In the genomic region with DNA sequence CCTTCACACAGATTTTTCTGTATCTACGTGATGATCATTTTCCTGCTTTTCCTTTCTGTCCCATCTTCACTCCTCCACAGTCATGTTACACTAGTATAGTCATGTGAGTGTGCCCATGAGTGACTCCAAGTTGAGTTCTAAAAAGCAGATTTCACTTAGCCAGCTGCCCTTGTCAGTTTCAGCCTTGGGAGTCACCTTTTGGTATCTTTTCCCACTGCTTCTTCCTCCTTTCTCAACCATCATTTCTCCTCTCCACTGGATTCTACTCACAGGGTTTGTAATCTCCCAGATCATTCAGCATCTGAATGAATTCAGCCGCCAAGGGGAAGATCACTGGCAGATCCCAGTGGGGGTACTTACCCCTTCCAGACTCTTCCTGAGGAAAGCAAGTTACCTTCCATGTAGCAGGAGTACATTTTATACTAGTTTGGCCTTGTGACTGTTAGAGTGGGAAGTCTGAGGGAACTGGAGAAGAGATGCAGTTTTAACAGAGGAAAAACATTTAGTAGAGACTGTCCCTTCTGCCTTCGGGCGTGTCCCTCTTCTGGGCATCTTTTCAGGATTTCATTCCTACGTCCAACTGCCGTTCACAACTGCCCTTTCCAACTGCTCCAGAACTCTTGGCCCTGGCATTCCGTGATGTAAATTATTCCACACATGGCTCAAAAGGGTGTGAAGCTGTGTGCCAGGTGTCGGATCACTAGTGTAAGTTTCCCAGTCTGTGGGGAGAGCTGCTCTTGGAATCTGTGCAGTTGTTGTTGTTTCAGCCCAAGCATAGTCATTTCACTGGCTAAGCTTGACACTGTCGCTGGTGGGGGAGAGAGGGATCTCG, we compare ENCODE assay signal across 9 cellular contexts. TPM values are rescaled to one million over a fixed set of nuclear protein-coding genes. Genes with fewer than 3 reads are reported as not detected.
DNase-seq lines count a peak whose midpoint lies in the region; ATAC-seq and TF ChIP-seq lines count a peak whose summit lies in the region.
"Had no signal": no experiment of that assay in that cellular context is flagged by ENCODE, and none has a peak within 500 bp of the region (broad histone marks: within the 10 kb centered on the region; RNA-seq: fewer than 3 reads in every experiment).

No MANE protein-coding gene starts in this region.

- H3K27ac ChIP-seq in angular gyrus (ENCODE audit: low read depth, low read length) = peak overlapping the region; percentile 63
- peak overlapping the region; percentile 87 for H3K27ac ChIP-seq in skeletal muscle tissue (ENCODE audit: low read depth, low read length)
- H3K27ac ChIP-seq in body of pancreas = no peak overlapping the region
- no peak overlapping the region for H3K27ac ChIP-seq in effector memory CD4-positive, alpha-beta T cell (ENCODE audit: insufficient read depth, low read length, poor library complexity, severe bottlenecking)

- TF ChIP-seq CTCF in body of pancreas (IDR thresholded peaks at IDR 0.05) = no peak

- peaks cover 0 to 10% (median 0%) of the 10 kb centered on the region in 3 donors for H3K36me3 ChIP-seq in skeletal muscle tissue (ENCODE audit: control insufficient read depth in 3 of 3, insufficient read depth in 3 of 3, low read length in 3 of 3)
- H3K36me3 ChIP-seq in body of pancreas (replicated peaks in 1 of 2; ENCODE audit: insufficient read depth in 1 of 2, low read depth in 2 of 2) = peaks cover 0 to 9% of the 10 kb centered on the region in 2 donors
- peaks cover 13% of the 10 kb centered on the region for H3K36me3 ChIP-seq in effector memory CD4-positive, alpha-beta T cell (ENCODE audit: control insufficient read depth, insufficient read depth, low read length)

- DNase-seq in GM04503 (ENCODE audit: low read depth) = peak; percentile 44
- peak; percentile 22 for DNase-seq in inferior parietal cortex (ENCODE audit: extremely low spot score)
- DNase-seq in body of pancreas = no peak
- no peak for DNase-seq in NCI-H82 treated with DMSO at 0.1 percent for 48 hours (lab: John Stamatoyannopoulos, UW; ENCODE audit: unreplicated experiment)
- no peak for DNase-seq in effector memory CD4-positive, alpha-beta T cell
- DNase-seq in DMS153 treated with DMSO at 0.1 percent for 48 hours (lab: John Stamatoyannopoulos, UW; ENCODE audit: unreplicated experiment) = no peak
- DNase-seq: activated CD4-positive, alpha-beta T cell treated with anti-CD3 and anti-CD28 coated beads, Interleukin-2, amount 50 U/mL, for 1 hour had no signal

- H3K4me1 ChIP-seq in skeletal muscle tissue (ENCODE audit: control insufficient read depth in 3 of 3, insufficient read depth in 3 of 3, low read length in 3 of 3) (peaks cover 27 to 33% (median 29%) of the 10 kb centered on the region in 3 donors), body of pancreas (peaks cover 8% of the 10 kb centered on the region)
- H3K4me1 ChIP-seq in effector memory CD4-positive, alpha-beta T cell (ENCODE audit: control insufficient read depth, insufficient read depth, low read length, poor library complexity, severe bottlenecking) = no peaks in the 10 kb centered on the region

- no peak for TF ChIP-seq POLR2A in body of pancreas (IDR thresholded peaks at IDR 0.05)

- no peaks in the 10 kb centered on the region for H3K27me3 ChIP-seq in skeletal muscle tissue (ENCODE audit: control insufficient read depth in 3 of 3, insufficient read depth in 3 of 3, low read length in 3 of 3)
- H3K27me3 ChIP-seq in body of pancreas = no peaks in the 10 kb centered on the region
- no peaks in the 10 kb centered on the region for H3K27me3 ChIP-seq in effector memory CD4-positive, alpha-beta T cell (replicated peaks; ENCODE audit: control insufficient read depth, insufficient read depth, low read length, poor library complexity, severe bottlenecking)

- intact Hi-C loops in body of pancreas (cut with DNase I) = no loop called here

- no peak for ATAC-seq in body of pancreas

- peak overlapping the region; percentile 48 to 78 (median 63) for H3K9ac ChIP-seq in skeletal muscle tissue (ENCODE audit: low read depth in 1 of 3, low read length in 3 of 3)

- H3K9me3 ChIP-seq in skeletal muscle tissue (ENCODE audit: control insufficient read depth in 3 of 3, low read length in 3 of 3) (no peaks in the 10 kb centered on the region), body of pancreas (no peaks in the 10 kb centered on the region)
- H3K9me3 ChIP-seq in effector memory CD4-positive, alpha-beta T cell (ENCODE audit: control insufficient read depth, low read length) = no peaks in the 10 kb centered on the region

- H3K4me3 ChIP-seq in skeletal muscle tissue (ENCODE audit: low read length in 3 of 3) = peak overlapping the region; percentile 60 to 69 (median 65)
- no peak overlapping the region for H3K4me3 ChIP-seq in body of pancreas
- no peak overlapping the region for H3K4me3 ChIP-seq in effector memory CD4-positive, alpha-beta T cell (ENCODE audit: insufficient read depth, low read depth, low read length, poor library complexity, severe bottlenecking)

- 85 to 87% methylated on average over 10 of the region's 10 CpGs for WGBS in body of pancreas, 2 donors

RNA-seq across cellular contexts. Expression of a gene that starts 38.9 kb away (rescaled TPM):
- total RNA-seq in skeletal muscle tissue (10.4 TPM), body of pancreas (1 to 10 TPM; 6.9 to 8.6 TPM)

RNA-seq across cellular contexts. Expression of a gene that starts 58.7 kb away (rescaled TPM):
- total RNA-seq in skeletal muscle tissue = 71.5 TPM
- 10 to 100 TPM; 42.2 to 56.3 TPM for total RNA-seq in body of pancreas

Comparison
In these comparisons a context has a peak if more than half of its experiments do, and no peak if none do; other contexts are left out.
1. DNase-seq: peak in GM04503 (single experiment) and inferior parietal cortex (single experiment); none in body of pancreas (0 of 4), NCI-H82 treated with DMSO at 0.1 percent for 48 hours (single experiment), effector memory CD4-positive, alpha-beta T cell (0 of 3) and DMS153 treated with DMSO at 0.1 percent for 48 hours (single experiment).
2. H3K27ac ChIP-seq: peak in angular gyrus (single experiment) and skeletal muscle tissue (single experiment); none in body of pancreas (0 of 4) and effector memory CD4-positive, alpha-beta T cell (single experiment).
3. H3K4me3 ChIP-seq: peak in skeletal muscle tissue (3 of 3); none in body of pancreas (0 of 2) and effector memory CD4-positive, alpha-beta T cell (single experiment).